ENCODE assay signal across 8 cellular contexts in genomic region chr6:109455161-109455501, GRCh38. TPM values are rescaled to one million over a fixed set of nuclear protein-coding genes. Genes with fewer than 3 reads are reported as not detected.
A peak's percentile ranks its signal among the peaks of the same experiment; 100 is the strongest.
DNase-seq lines count a peak whose midpoint lies in the region; ATAC-seq and TF ChIP-seq lines count a peak whose summit lies in the region.

No MANE protein-coding gene starts in this region.

- peak overlapping the region; percentile 79 for H3K4me3 ChIP-seq in RWPE2 (ENCODE audit: severe bottlenecking)
- peak overlapping the region; percentile 84 for H3K4me3 ChIP-seq in choroid plexus epithelial cell (ENCODE audit: low read depth, low read length)
- peak overlapping the region; percentile 69 for H3K4me3 ChIP-seq in mesodermal cell (ENCODE audit: extremely low read depth, insufficient read depth, low read length, poor library complexity, severe bottlenecking)
- H3K4me3 ChIP-seq in uterus = peak overlapping the region; percentile 75 to 77

- peak; percentile 19 to 27 for DNase-seq in stimulated activated CD4-positive, alpha-beta T cell treated with anti-CD3 and anti-CD28 coated beads, Interleukin-15, amount 100 ng/mL, for 48 hours (ENCODE audit: low read depth in 2 of 2)
- no peak for DNase-seq in stimulated activated CD4-positive, alpha-beta T cell treated with anti-CD3 and anti-CD28 coated beads, Interleukin-4, amount 100 ng/mL, for 4 hours
- DNase-seq in RWPE2 (ENCODE audit: low spot score) = no peak
- no peak for DNase-seq in choroid plexus epithelial cell (ENCODE audit: low read depth)
- DNase-seq in uterus = no peak
- no peak for DNase-seq in cerebellar cortex (ENCODE audit: low spot score)

- TF ChIP-seq POLR2A in uterus (IDR thresholded peaks at IDR 0.05) = no peak

- 1% methylated on average over 9 to 16 of the region's 20 CpGs for WGBS in mesodermal cell (ENCODE audit: insufficient coverage in 2 of 2), 2 experiments

- H3K36me3 ChIP-seq in RWPE2 (ENCODE audit: low read depth) (peaks cover 9% of the 10 kb centered on the region; the same call in 1 of the 2 replicates), mesodermal cell (ENCODE audit: control insufficient read depth, insufficient read depth, low read length) (peaks cover 39% of the 10 kb centered on the region), uterus (no peaks in the 10 kb centered on the region)

- TF ChIP-seq CTCF in RWPE2 (IDR thresholded peaks at IDR 0.05; ENCODE audit: poor library complexity, severe bottlenecking) (no peak), choroid plexus epithelial cell (conservative IDR thresholded peaks at IDR 0.05; ENCODE audit: low read depth, low read length) (no peak), uterus (IDR thresholded peaks at IDR 0.05) (no peak)

- intact Hi-C loops in uterus (cut with DNase I; ENCODE audit: low total_unique reads) = loop anchor here (10.0 kb wide), 1 partner anchor 70 kb away; the partner anchor contains the start of gene CD164

- H3K27ac ChIP-seq in RWPE2 (ENCODE audit: poor library complexity, severe bottlenecking) = peak overlapping the region; percentile 38
- H3K27ac ChIP-seq in mesodermal cell (ENCODE audit: low read depth, low read length, severe bottlenecking) = peak overlapping the region; percentile 64
- H3K27ac ChIP-seq in uterus = peak overlapping the region; percentile 80 to 82

- no peaks in the 10 kb centered on the region for H3K9me3 ChIP-seq in RWPE2 (ENCODE audit: severe bottlenecking)
- H3K9me3 ChIP-seq in mesodermal cell (ENCODE audit: control insufficient read depth, low read length) = no peaks in the 10 kb centered on the region
- H3K9me3 ChIP-seq in uterus = no peaks in the 10 kb centered on the region

- ATAC-seq in HG02981 (IDR thresholded peaks at IDR 0.05; ENCODE audit: unreplicated experiment) (peak; percentile 20), RWPE2 (ENCODE audit: low read depth) (0 out of 3 replicates have a peak, but pooled peaks have one; percentile 4)

- H3K4me1 ChIP-seq in RWPE2 (ENCODE audit: insufficient read depth, poor library complexity, severe bottlenecking) (no peaks in the 10 kb centered on the region), mesodermal cell (ENCODE audit: control insufficient read depth, insufficient read depth, low read length, poor library complexity, severe bottlenecking) (peaks cover 16% of the 10 kb centered on the region), uterus (no peaks in the 10 kb centered on the region)

- H3K27me3 ChIP-seq in RWPE2 (ENCODE audit: insufficient read depth, poor library complexity, severe bottlenecking) (no peaks in the 10 kb centered on the region), uterus (no peaks in the 10 kb centered on the region)

RNA-seq across cellular contexts. Expression of gene MICAL1, which starts 0.4 kb away (rescaled TPM):
- polyA plus RNA-seq in mesodermal cell (2013, experiment 1 of 2) = 77.3 TPM
- 65.5 TPM for polyA plus RNA-seq in mesodermal cell (2013, experiment 2 of 2)
- 10 to 100 TPM; 27.2 to 46.1 (median 36.2) TPM for total RNA-seq in uterus

RNA-seq across cellular contexts. Expression of gene SMPD2, which starts 14.6 kb away (rescaled TPM):
- 6.5 TPM for polyA plus RNA-seq in mesodermal cell (2013, experiment 1 of 2)
- polyA plus RNA-seq in mesodermal cell (2013, experiment 2 of 2) = 6.3 TPM
- 10 to 100 TPM in 2 of 4 donors, 1 to 10 TPM in 2; 2.8 to 16.3 (median 8.5) TPM for total RNA-seq in uterus

RNA-seq across cellular contexts. Expression of gene PPIL6, which starts 14.7 kb away (rescaled TPM):
- polyA plus RNA-seq in mesodermal cell (2013, experiment 1 of 2) = 2.0 TPM
- polyA plus RNA-seq in mesodermal cell (2013, experiment 2 of 2) = 2.8 TPM
- 10 to 100 TPM in 1 of 4 donors, 1 to 10 TPM in 2, under 1 TPM in 1; 0.59 to 18.0 (median 4.6) TPM for total RNA-seq in uterus

RNA-seq across cellular contexts. Expression of gene ZBTB24, which starts 27.9 kb away (rescaled TPM):
- polyA plus RNA-seq in mesodermal cell (2013, experiment 1 of 2) = 5.5 TPM
- polyA plus RNA-seq in mesodermal cell (2013, experiment 2 of 2) = 6.3 TPM
- total RNA-seq in uterus = 10 to 100 TPM in 2 of 4 donors, 1 to 10 TPM in 2; 4.4 to 12.6 (median 9.0) TPM

Comparison
In these comparisons a context has a peak if more than half of its experiments do, and no peak if none do; other contexts are left out.
1. DNase-seq: peak in stimulated activated CD4-positive, alpha-beta T cell treated with anti-CD3 and anti-CD28 coated beads, Interleukin-15, amount 100 ng/mL, for 48 hours (2 of 2); none in stimulated activated CD4-positive, alpha-beta T cell treated with anti-CD3 and anti-CD28 coated beads, Interleukin-4, amount 100 ng/mL, for 4 hours (0 of 2), RWPE2 (single experiment), choroid plexus epithelial cell (single experiment), uterus (0 of 2) and cerebellar cortex (single experiment).
2. Peak in every context shown above with its lines, with median percentiles within 50 percentile points of each other: H3K27ac ChIP-seq and H3K4me3 ChIP-seq.